In the genomic region with DNA sequence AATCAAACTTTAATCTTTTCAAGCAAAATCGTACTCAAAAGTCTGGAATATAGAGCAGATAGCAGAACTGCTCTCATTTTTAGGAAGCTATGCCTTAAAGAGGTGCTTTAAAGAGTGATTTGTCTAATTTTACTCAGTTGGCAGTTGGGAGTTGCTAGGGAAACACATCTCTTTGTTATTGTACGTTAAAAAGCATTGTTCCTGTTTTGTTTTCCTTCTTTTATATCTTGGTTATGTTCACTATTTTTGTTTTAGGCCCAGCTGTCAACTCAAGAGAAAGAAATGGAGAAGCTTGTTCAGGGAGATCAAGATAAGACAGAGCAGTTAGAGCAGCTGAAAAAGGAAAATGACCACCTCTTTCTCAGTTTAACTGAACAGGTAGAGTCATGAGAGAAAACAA, we compare ENCODE assay signal across 16 cellular contexts. TPM values are rescaled to one million over a fixed set of nuclear protein-coding genes. Genes with fewer than 3 reads are reported as not detected.
"Had no signal": no experiment of that assay in that cellular context is flagged by ENCODE, and none has a peak within 500 bp of the region (broad histone marks: within the 10 kb centered on the region; RNA-seq: fewer than 3 reads in every experiment).

No MANE protein-coding gene starts in this region.

- H3K4me3 Mint-ChIP-seq: stimulated activated naive CD8-positive, alpha-beta T cell treated with anti-CD3 and anti-CD28 coated beads, Interleukin-15, Interleukin-2, amounts not matched to agents 100 ng/mL and 50 ng/mL, for 24 hours had no signal

- H3K27me3 Mint-ChIP-seq: stimulated activated naive CD8-positive, alpha-beta T cell treated with anti-CD3 and anti-CD28 coated beads, Interleukin-15, Interleukin-2, amounts not matched to agents 100 ng/mL and 50 ng/mL, for 24 hours had no signal

- H3K9me3 Mint-ChIP-seq: stimulated activated naive CD8-positive, alpha-beta T cell treated with anti-CD3 and anti-CD28 coated beads, Interleukin-15, Interleukin-2, amounts not matched to agents 100 ng/mL and 50 ng/mL, for 24 hours had no signal

- H3K27ac Mint-ChIP-seq: stimulated activated naive CD8-positive, alpha-beta T cell treated with anti-CD3 and anti-CD28 coated beads, Interleukin-15, Interleukin-2, amounts not matched to agents 100 ng/mL and 50 ng/mL, for 24 hours had no signal

- DNase-seq: activated CD4-positive, alpha-beta T cell treated with anti-CD3 and anti-CD28 coated beads for 1 hour; activated CD4-positive, alpha-beta T cell treated with anti-CD3 and anti-CD28 coated beads, Interleukin-2, amount 50 U/mL, for 48 hours; activated CD8-positive, alpha-beta memory T cell treated with anti-CD3 and anti-CD28 coated beads, Interleukin-2, amount 50 U/mL, for 4 hours; activated naive CD4-positive, alpha-beta T cell; central memory CD4-positive, alpha-beta T cell; effector memory CD4-positive, alpha-beta T cell; hippocampal formation; midbrain; posterior cingulate gyrus; stimulated activated CD4-positive, alpha-beta T cell treated with anti-CD3 and anti-CD28 coated beads, Interleukin-15, amount 100 ng/mL, for 24 hours; stimulated activated CD4-positive, alpha-beta T cell treated with anti-CD3 and anti-CD28 coated beads, Interleukin-4, amount 100 ng/mL, for 24 hours had no signal

RNA-seq across cellular contexts. Expression of gene TTLL6, which starts 35.2 kb away (rescaled TPM):
- total RNA-seq: epithelial cell of proximal tubule, kidney epithelial cell, lower leg skin, skeletal muscle tissue had no signal
